ENCODE assay signal across 1 cellular context in genomic region chr21:17797967-17798366, GRCh38.
A peak's percentile ranks its signal among the peaks of the same experiment; 100 is the strongest.
TF ChIP-seq lines count a peak whose summit lies in the region.

No MANE protein-coding gene starts in this region.

TF ChIP-seq in H1, 55 proteins besides CTCF, POLR2A, EP300 and RAD21:
- peak; percentile 54; the same call in 1 of the 2 replicates for TF ChIP-seq MAFK (IDR thresholded peaks at IDR 0.05; ENCODE audit: low read depth, low read length)
- TF ChIP-seq CREB1 (IDR thresholded peaks at IDR 0.05) = no peak
